In the genomic region with DNA sequence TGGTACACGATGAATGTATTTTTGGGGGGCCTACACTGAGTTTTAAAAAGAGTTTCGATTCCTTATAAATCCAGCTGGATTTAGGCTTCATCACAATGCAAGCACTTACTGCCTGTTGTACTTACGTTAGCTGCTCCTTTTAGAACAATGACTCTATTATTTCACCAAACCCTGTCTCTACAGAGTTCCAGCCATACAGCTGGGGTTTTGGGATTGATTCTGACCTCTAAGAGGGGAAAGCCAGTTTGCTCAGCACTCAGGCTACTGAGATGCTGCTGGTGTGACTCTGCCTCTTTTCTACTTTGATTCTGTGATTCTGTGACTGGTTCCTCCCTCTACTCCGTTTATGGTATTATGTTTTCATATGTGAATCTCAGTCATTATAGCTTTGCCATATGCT, we compare ENCODE assay signal across 22 cellular contexts.
"Had no signal": no experiment of that assay in that cellular context is flagged by ENCODE, and none has a peak within 500 bp of the region (broad histone marks: within the 10 kb centered on the region; RNA-seq: fewer than 3 reads in every experiment).

No MANE protein-coding gene starts in this region.

- H3K27ac Mint-ChIP-seq: activated naive CD4-positive, alpha-beta T cell treated with anti-CD3 and anti-CD28 coated beads, Interleukin-2, amount 50 U/mL, for 24 hours; stimulated activated effector memory CD8-positive, alpha-beta T cell treated with anti-CD3 and anti-CD28 coated beads, Interleukin-12 subunit alpha, Interleukin-12 subunit beta, amount 100 ng/mL, for 72 hours; type B pancreatic cell had no signal

- H3K36me3 Mint-ChIP-seq: stimulated activated effector memory CD8-positive, alpha-beta T cell treated with anti-CD3 and anti-CD28 coated beads, Interleukin-12 subunit alpha, Interleukin-12 subunit beta, amount 100 ng/mL, for 72 hours; type B pancreatic cell had no signal

- H3K9me3 Mint-ChIP-seq: type B pancreatic cell had no signal

- H3K27ac ChIP-seq: ascending aorta, brain microvascular endothelial cell, hepatocyte, stomach, thoracic aorta, vagina, WERI-Rb-1 had no signal

- H3K4me3 Mint-ChIP-seq: activated naive CD4-positive, alpha-beta T cell treated with anti-CD3 and anti-CD28 coated beads, Interleukin-2, amount 50 U/mL, for 24 hours; stimulated activated effector memory CD8-positive, alpha-beta T cell treated with anti-CD3 and anti-CD28 coated beads, Interleukin-12 subunit alpha, Interleukin-12 subunit beta, amount 100 ng/mL, for 72 hours; type B pancreatic cell had no signal

- H3K4me1 Mint-ChIP-seq: activated naive CD4-positive, alpha-beta T cell treated with anti-CD3 and anti-CD28 coated beads, Interleukin-2, amount 50 U/mL, for 24 hours; stimulated activated effector memory CD8-positive, alpha-beta T cell treated with anti-CD3 and anti-CD28 coated beads, Interleukin-12 subunit alpha, Interleukin-12 subunit beta, amount 100 ng/mL, for 72 hours had no signal

- H3K27me3 Mint-ChIP-seq: type B pancreatic cell had no signal

- DNase-seq: activated CD4-positive, CD25-positive, alpha-beta regulatory T cell treated with anti-CD3 and anti-CD28 coated beads, Interleukin-2, amount 50 U/mL, for 72 hours; activated gamma-delta T cell treated with Interleukin-2 at 50 U/mL for 16 hours; activated T-cell treated with anti-CD3 and anti-CD28 coated beads, Interleukin-2, amount 50 U/mL, for 1 hour; brain microvascular endothelial cell; cortex of kidney; left ventricle myocardium superior; mesenchymal stem cell; mucosa of descending colon; occipital lobe; posterior cingulate gyrus; small intestine; stimulated activated CD4-positive, alpha-beta T cell treated with anti-CD3 and anti-CD28 coated beads, Interleukin-2, amount 100 ng/mL, for 24 hours; stomach; WERI-Rb-1 had no signal

- ATAC-seq: left ventricle myocardium superior; mucosa of descending colon; sciatic nerve; stimulated activated effector memory CD8-positive, alpha-beta T cell treated with anti-CD3 and anti-CD28 coated beads, Interleukin-12 subunit alpha, Interleukin-12 subunit beta, amount 100 ng/mL, for 72 hours had no signal
